ENCODE assay signal across 26 cellular contexts in the genomic region with DNA sequence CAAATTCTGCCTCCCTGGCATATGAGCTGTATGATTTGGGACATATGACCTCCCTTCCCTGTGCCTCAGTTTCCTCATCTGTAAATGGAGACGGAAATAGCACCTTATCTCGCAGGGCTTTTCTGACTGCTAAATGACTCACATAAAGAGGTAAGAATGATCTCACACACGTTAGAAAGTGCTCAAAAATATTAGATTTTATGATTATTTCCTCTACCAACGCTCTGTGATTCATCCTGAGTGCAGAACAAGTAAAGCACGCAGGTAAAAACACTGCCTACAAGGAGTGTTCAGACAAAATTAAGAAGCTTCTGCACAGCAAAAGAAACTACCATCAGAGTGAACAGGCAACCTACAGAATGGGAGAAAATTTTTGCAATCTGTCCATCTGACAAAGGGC. TPM values are rescaled to one million over a fixed set of nuclear protein-coding genes. Genes with fewer than 3 reads are reported as not detected.
DNase-seq lines count a peak whose midpoint lies in the region; ATAC-seq and TF ChIP-seq lines count a peak whose summit lies in the region.
"Had no signal": no experiment of that assay in that cellular context is flagged by ENCODE, and none has a peak within 500 bp of the region (broad histone marks: within the 10 kb centered on the region; RNA-seq: fewer than 3 reads in every experiment).

No MANE protein-coding gene starts in this region.

- no peak overlapping the region for H3K9ac ChIP-seq in Karpas-422 (ENCODE audit: low read length)
- H3K9ac ChIP-seq: GM23248 had no signal

- intact Hi-C loops in cardiac septum (cut with DNase I) = loop anchor here (1.0 to 5.0 kb wide), 3 partner anchors 11 to 308 kb away; a partner anchor contains a TSS
- intact Hi-C loops in upper lobe of right lung (cut with DNase I) = no loop called here

- H3K27me3 ChIP-seq in right atrium auricular region (no peaks in the 10 kb centered on the region), neutrophil (no peaks in the 10 kb centered on the region), upper lobe of right lung (no peaks in the 10 kb centered on the region), Karpas-422 (ENCODE audit: low read length) (no peaks in the 10 kb centered on the region)
- H3K27me3 ChIP-seq: body of pancreas, pancreas had no signal

- H3K27ac ChIP-seq in right atrium auricular region = peak overlapping the region; percentile 46 to 93
- H3K27ac ChIP-seq in neutrophil = peak overlapping the region; percentile 96
- peak overlapping the region; percentile 24 for H3K27ac ChIP-seq in upper lobe of right lung
- no peak overlapping the region for H3K27ac ChIP-seq in Karpas-422 (ENCODE audit: low read length)
- H3K27ac ChIP-seq: GM23248 had no signal

- H3K9me3 ChIP-seq in right atrium auricular region (no peaks in the 10 kb centered on the region), neutrophil (no peaks in the 10 kb centered on the region), upper lobe of right lung (no peaks in the 10 kb centered on the region), Karpas-422 (ENCODE audit: low read length) (no peaks in the 10 kb centered on the region)
- H3K9me3 ChIP-seq: body of pancreas, mucosa of descending colon, pancreas had no signal

- H3K4me1 ChIP-seq in right atrium auricular region (peaks cover 0 to 64% of the 10 kb centered on the region in 2 donors), neutrophil (ENCODE audit: control insufficient read depth in 1 of 2, insufficient read depth in 1 of 2, low read depth in 1 of 2, low read length in 1 of 2) (peaks cover 99 to 100% of the 10 kb centered on the region in 2 experiments), upper lobe of right lung (peaks cover 21% of the 10 kb centered on the region), Karpas-422 (ENCODE audit: low read length) (peaks cover 2% of the 10 kb centered on the region; the same call in 1 of the 2 replicates)

- no peak overlapping the region for H3K4me2 ChIP-seq in Karpas-422 (ENCODE audit: low read depth, low read length, poor library complexity, severe bottlenecking)

- ATAC-seq in upper lobe of right lung = no peak
- ATAC-seq in activated naive CD4-positive, alpha-beta T cell treated with anti-CD3 and anti-CD28 coated beads, Interleukin-2, amount 50 U/mL, for 72 hours = no peak

- H3K4me3 ChIP-seq in right atrium auricular region = peak overlapping the region; percentile 9 to 21
- peak overlapping the region; percentile 69 for H3K4me3 ChIP-seq in epithelial cell of proximal tubule (ENCODE audit: low read depth, low read length)
- no peak overlapping the region for H3K4me3 ChIP-seq in neutrophil (ENCODE audit: low read depth in 1 of 2, low read length in 1 of 2)
- peak overlapping the region; percentile 37 for H3K4me3 ChIP-seq in upper lobe of right lung
- no peak overlapping the region for H3K4me3 ChIP-seq in Karpas-422 (ENCODE audit: low read length)
- H3K4me3 ChIP-seq: body of pancreas, GM23248, mucosa of descending colon, pancreas had no signal

- no peaks in the 10 kb centered on the region for H4K20me1 ChIP-seq in Karpas-422 (ENCODE audit: insufficient read depth, low read depth, low read length)

- H2AFZ ChIP-seq in Karpas-422 (ENCODE audit: low read length) = no peak overlapping the region
- H2AFZ ChIP-seq: GM23248 had no signal

- no peaks in the 10 kb centered on the region for H3K9me2 ChIP-seq in Karpas-422 (replicated peaks; ENCODE audit: insufficient read depth, low read length)

- no peak overlapping the region for H3K27ac Mint-ChIP-seq in activated naive CD4-positive, alpha-beta T cell treated with anti-CD3 and anti-CD28 coated beads, Interleukin-2, amount 50 U/mL, for 72 hours
- H3K27ac Mint-ChIP-seq: activated CD8-positive, alpha-beta T cell treated with anti-CD3 and anti-CD28 coated beads for 36 hours; endodermal cell; HFFc6 had no signal

- DNase-seq in right atrium auricular region (ENCODE audit: low spot score) (peak; percentile 4), cardiac septum (ENCODE audit: low spot score) (no peak), epithelial cell of proximal tubule (ENCODE audit: low read depth) (no peak), upper lobe of right lung (no peak), UCSD-AML1 (lab: John Stamatoyannopoulos, UW; ENCODE audit: unreplicated experiment) (no peak), Karpas-422 (no peak)
- DNase-seq in activated naive CD4-positive, alpha-beta T cell treated with anti-CD3 and anti-CD28 coated beads, Interleukin-2, amount 50 U/mL, for 72 hours (ENCODE audit: low spot score in 2 of 2) = no peak
- DNase-seq: activated CD4-positive, CD25-positive, alpha-beta regulatory T cell treated with anti-CD3 and anti-CD28 coated beads, Interleukin-2, amount 50 U/mL, for 72 hours; activated CD8-positive, alpha-beta T cell treated with anti-CD3 and anti-CD28 coated beads for 36 hours; activated gamma-delta T cell; activated T-cell treated with anti-CD3 and anti-CD28 coated beads for 4 hours; body of pancreas; endodermal cell; GM23248; HFFc6; IMR-90; mucosa of descending colon; NCI-H1436; NCI-H446; pancreas; SIG-M5; stimulated activated CD8-positive, alpha-beta memory T cell treated with anti-CD3 and anti-CD28 coated beads, Interleukin-4, amount 100 ng/mL, for 48 hours; SW 1271; T1000 had no signal

- H3K9me3 Mint-ChIP-seq in activated naive CD4-positive, alpha-beta T cell treated with anti-CD3 and anti-CD28 coated beads, Interleukin-2, amount 50 U/mL, for 72 hours = no peaks in the 10 kb centered on the region
- H3K9me3 Mint-ChIP-seq: activated CD8-positive, alpha-beta T cell treated with anti-CD3 and anti-CD28 coated beads for 36 hours; endodermal cell; HFFc6; nephron had no signal

- peaks cover 26% of the 10 kb centered on the region for H3K36me3 ChIP-seq in right atrium auricular region
- peaks cover 72% of the 10 kb centered on the region for H3K36me3 ChIP-seq in neutrophil
- H3K36me3 ChIP-seq in upper lobe of right lung = peaks cover 5% of the 10 kb centered on the region
- no peaks in the 10 kb centered on the region for H3K36me3 ChIP-seq in Karpas-422 (ENCODE audit: insufficient read depth, low read length)
- H3K36me3 ChIP-seq: pancreas had no signal

- TF ChIP-seq CTCF in right atrium auricular region (IDR thresholded peaks at IDR 0.05) = no peak
- no peak for TF ChIP-seq CTCF in epithelial cell of proximal tubule (conservative IDR thresholded peaks at IDR 0.05; ENCODE audit: low read depth, low read length)
- TF ChIP-seq CTCF in neutrophil (IDR thresholded peaks at IDR 0.05) = no peak
- TF ChIP-seq CTCF in upper lobe of right lung (IDR thresholded peaks at IDR 0.05) = no peak

- no peaks in the 10 kb centered on the region for H3K79me2 ChIP-seq in Karpas-422 (ENCODE audit: low read length)

- peaks cover 0 to 10% of the 10 kb centered on the region in 2 donors for H3K36me3 Mint-ChIP-seq in activated naive CD4-positive, alpha-beta T cell treated with anti-CD3 and anti-CD28 coated beads, Interleukin-2, amount 50 U/mL, for 72 hours

RNA-seq across cellular contexts. Expression of a gene that starts 21.1 kb away (rescaled TPM):
- 100 to 1,000 TPM; 144 to 156 TPM for total RNA-seq in right atrium auricular region
- total RNA-seq in cardiac septum = 98.6 TPM
- 18.5 and 27.5 TPM in 2 replicates for total RNA-seq in epithelial cell of proximal tubule
- total RNA-seq in upper lobe of right lung = 287 TPM
- 10 to 100 TPM; 23.4 to 27.1 TPM for total RNA-seq in activated naive CD4-positive, alpha-beta T cell treated with anti-CD3 and anti-CD28 coated beads, Interleukin-2, amount 50 U/mL, for 72 hours
- 1.4 and 3.1 TPM in 2 replicates for total RNA-seq in Karpas-422 (2014; rRNA removed; shearing (Covaris generic); ENCODE audit: low replicate concordance)

Comparison
In these comparisons a context has a peak if more than half of its experiments do, and no peak if none do; other contexts are left out.
1. H3K4me3 ChIP-seq: peak in right atrium auricular region (2 of 2), epithelial cell of proximal tubule (single experiment) and upper lobe of right lung (single experiment); none in neutrophil (0 of 2) and Karpas-422 (single experiment).